Comparison of ENCODE assay signal across 1 cellular context in genomic region chr16:85986931-85987749, GRCh38.
TF ChIP-seq lines count a peak whose summit lies in the region.

No MANE protein-coding gene starts in this region.

TF ChIP-seq in GM12878, 131 proteins besides CTCF, POLR2A, EP300 and RAD21 (continued from another document):
- TF ChIP-seq ZNF592 (IDR thresholded peaks at IDR 0.05) (no peak), NFYA (IDR thresholded peaks at IDR 0.05; ENCODE audit: borderline replicate concordance, low read depth, low read length) (no peak), EED (IDR thresholded peaks at IDR 0.05; ENCODE audit: low read depth) (peak; percentile 52; the same call in 1 of the 2 replicates), PKNOX1 (IDR thresholded peaks at IDR 0.05) (peak; percentile 65), BHLHE40 (IDR thresholded peaks at IDR 0.05; ENCODE audit: borderline replicate concordance in 1 of 2, low read depth in 2 of 2, low read length in 1 of 2) (peak in 1 of 2 experiments; percentile 11; a peak in 1 of 4 replicates), SMC3 (IDR thresholded peaks at IDR 0.05; ENCODE audit: borderline replicate concordance, low read length) (peak; percentile 58), NR2F1 (conservative IDR thresholded peaks at IDR 0.05) (peak; percentile 53; the same call in 1 of the 2 replicates), MTA2 (IDR thresholded peaks at IDR 0.05; ENCODE audit: low read depth) (0 out of 2 replicates have a peak, but pooled peaks have one; percentile 15), HDAC6 (IDR thresholded peaks at IDR 0.05; ENCODE audit: unreplicated experiment) (no peak), YBX1 (IDR thresholded peaks at IDR 0.05) (no peak), SMARCA5 (IDR thresholded peaks at IDR 0.05) (0 out of 2 replicates have a peak, but pooled peaks have one; percentile 53), TCF3 (IDR thresholded peaks at IDR 0.05; ENCODE audit: borderline replicate concordance, insufficient read depth, low read depth, low read length) (peak; percentile 21; the same call in 1 of the 2 replicates), ETV6 (conservative IDR thresholded peaks at IDR 0.05 in 1 of 2, IDR thresholded peaks at IDR 0.05 in 1 of 2; ENCODE audit: borderline replicate concordance in 1 of 2, low read depth in 1 of 2) (peak in 1 of 2 experiments; percentile 19; a peak in 1 of 4 replicates), SMAD1 (IDR thresholded peaks at IDR 0.05; ENCODE audit: low read depth, partially characterized antibody) (no peak), HDGF (IDR thresholded peaks at IDR 0.05) (peak; percentile 76; the same call in 1 of the 2 replicates), IKZF2 (IDR thresholded peaks at IDR 0.05) (peak; percentile 32 to 55; a peak in 3 of 4 replicates), ZNF217 (IDR thresholded peaks at IDR 0.05) (no peak), GATAD2B (conservative IDR thresholded peaks at IDR 0.05; ENCODE audit: low read depth) (peak; percentile 59), SUZ12 (IDR thresholded peaks at IDR 0.05; ENCODE audit: unreplicated experiment) (no peak), NBN (IDR thresholded peaks at IDR 0.05) (0 out of 2 replicates have a peak, but pooled peaks have one; percentile 40), E2F8 (IDR thresholded peaks at IDR 0.05; ENCODE audit: low read depth, partially characterized antibody) (no peak)
